21 cellular contexts compared by ENCODE assay signal in genomic region chr18:12968619-12969018, GRCh38. TPM values are rescaled to one million over a fixed set of nuclear protein-coding genes. Genes with fewer than 3 reads are reported as not detected.
A peak's percentile ranks its signal among the peaks of the same experiment; 100 is the strongest.
DNase-seq lines count a peak whose midpoint lies in the region; ATAC-seq, FAIRE-seq and TF ChIP-seq lines count a peak whose summit lies in the region.
"Had no signal": no experiment of that assay in that cellular context is flagged by ENCODE, and none has a peak within 500 bp of the region (broad histone marks: within the 10 kb centered on the region; RNA-seq: fewer than 3 reads in every experiment).

No MANE protein-coding gene starts in this region.

- peak overlapping the region in 1 of 2 donors; percentile 30 for H3K27ac Mint-ChIP-seq in activated naive CD4-positive, alpha-beta T cell treated with anti-CD3 and anti-CD28 coated beads, Interleukin-2, amount 50 U/mL, for 72 hours
- H3K27ac Mint-ChIP-seq in activated T-helper 17 cell treated with anti-CD3 and anti-CD28 coated beads, Interleukin-2, amount 50 U/mL, for 72 hours = peak overlapping the region; percentile 2

- H3K36me3 ChIP-seq in spleen = peaks cover 5 to 80% (median 49%) of the 10 kb centered on the region in 6 donors

- peak; percentile 69 to 73 for ATAC-seq in activated naive CD4-positive, alpha-beta T cell treated with anti-CD3 and anti-CD28 coated beads, Interleukin-2, amount 50 U/mL, for 72 hours
- peak; percentile 74 for ATAC-seq in activated T-helper 17 cell treated with anti-CD3 and anti-CD28 coated beads, Interleukin-2, amount 50 U/mL, for 72 hours (replicated peaks)
- ATAC-seq: Panc1, SK-N-SH treated with all-trans-retinoic acid at 6 μM for 48 hours had no signal

- no peak overlapping the region for H3K4me3 ChIP-seq in spleen

- no peaks in the 10 kb centered on the region for H3K9me3 Mint-ChIP-seq in activated naive CD4-positive, alpha-beta T cell treated with anti-CD3 and anti-CD28 coated beads, Interleukin-2, amount 50 U/mL, for 72 hours
- H3K9me3 Mint-ChIP-seq in activated T-helper 17 cell treated with anti-CD3 and anti-CD28 coated beads, Interleukin-2, amount 50 U/mL, for 72 hours = no peaks in the 10 kb centered on the region
- H3K9me3 Mint-ChIP-seq: CD4-positive, alpha-beta memory T cell had no signal

- H3K27me3 Mint-ChIP-seq in activated T-helper 17 cell treated with anti-CD3 and anti-CD28 coated beads, Interleukin-2, amount 50 U/mL, for 72 hours = no peaks in the 10 kb centered on the region
- H3K27me3 Mint-ChIP-seq: CD4-positive, alpha-beta memory T cell had no signal

- peaks cover 16% of the 10 kb centered on the region for H3K4me1 Mint-ChIP-seq in activated T-helper 17 cell treated with anti-CD3 and anti-CD28 coated beads, Interleukin-2, amount 50 U/mL, for 72 hours

- H3K27me3 ChIP-seq in spleen (replicated peaks in 1 of 7) = no peaks in the 10 kb centered on the region

- no peak for DNase-seq in activated naive CD4-positive, alpha-beta T cell treated with anti-CD3 and anti-CD28 coated beads, Interleukin-2, amount 50 U/mL, for 72 hours (ENCODE audit: low spot score in 2 of 2)
- DNase-seq in activated naive CD4-positive, alpha-beta T cell treated with anti-CD3 and anti-CD28 coated beads, Interleukin-2, amount 50 U/mL, for 16 hours = no peak
- peak; percentile 3 for DNase-seq in renal cortical epithelial cell (ENCODE audit: low read depth)
- DNase-seq in NCI-H1105 treated with DMSO at 0.1 percent for 48 hours (lab: John Stamatoyannopoulos, UW) = no peak
- DNase-seq in GM19239 (ENCODE audit: insufficient read length, low spot score) = no peak
- no peak for DNase-seq in spleen
- DNase-seq: Caco-2; CD4-positive, alpha-beta memory T cell; DMS 273 treated with DMSO at 0.1 percent for 48 hours; IMR-90; NCI-H1092 treated with DMSO at 0.1 percent for 48 hours; NCI-H2029 treated with DMSO at 0.1 percent for 48 hours; NCI-H345; NCI-H524; NCI-H82; SIG-M5 had no signal

- intact Hi-C loops in spleen (cut with DNase I; ENCODE audit: low total_unique reads) = no loop called here

- no peak for FAIRE-seq in GM19239 (lab: Jason Lieb, UNC)
- FAIRE-seq: GM18507 had no signal

- H3K36me3 Mint-ChIP-seq in activated naive CD4-positive, alpha-beta T cell treated with anti-CD3 and anti-CD28 coated beads, Interleukin-2, amount 50 U/mL, for 72 hours = peaks cover 22 to 41% of the 10 kb centered on the region in 2 donors
- peaks cover 92% of the 10 kb centered on the region for H3K36me3 Mint-ChIP-seq in activated T-helper 17 cell treated with anti-CD3 and anti-CD28 coated beads, Interleukin-2, amount 50 U/mL, for 72 hours (ENCODE audit: low read depth)

- H3K27ac ChIP-seq in spleen = no peak overlapping the region
- H3K27ac ChIP-seq: KMS-11 had no signal

- no peak for TF ChIP-seq POLR2A in spleen (IDR thresholded peaks at IDR 0.05)

- no peaks in the 10 kb centered on the region for H3K9me3 ChIP-seq in spleen
- H3K9me3 ChIP-seq: Caco-2 had no signal

- no peak for TF ChIP-seq CTCF in spleen (IDR thresholded peaks at IDR 0.05 in 8 of 11, conservative IDR thresholded peaks at IDR 0.05 in 3 of 11)

- no peak overlapping the region for H3K4me3 Mint-ChIP-seq in activated T-helper 17 cell treated with anti-CD3 and anti-CD28 coated beads, Interleukin-2, amount 50 U/mL, for 72 hours
- H3K4me3 Mint-ChIP-seq: CD4-positive, alpha-beta memory T cell had no signal

- 90 to 98% (median 94%) methylated on average over 6 of the region's 6 CpGs for WGBS in spleen, 5 donors

- no peaks in the 10 kb centered on the region for H3K4me1 ChIP-seq in spleen
- H3K4me1 ChIP-seq: Caco-2 had no signal

RNA-seq across cellular contexts. Expression of gene SEH1L, which starts 20.8 kb away (rescaled TPM):
- total RNA-seq in activated naive CD4-positive, alpha-beta T cell treated with anti-CD3 and anti-CD28 coated beads, Interleukin-2, amount 50 U/mL, for 72 hours = 100 to 1,000 TPM in 1 of 2 donors, 10 to 100 TPM in 1; 81.0 to 108 TPM
- 100 to 1,000 TPM in 1 of 2 donors, 10 to 100 TPM in 1; 72.1 to 120 TPM for total RNA-seq in activated T-helper 17 cell treated with anti-CD3 and anti-CD28 coated beads, Interleukin-2, amount 50 U/mL, for 72 hours
- total RNA-seq in renal cortical epithelial cell (66.8 and 101 TPM in 2 replicates), spleen (10 to 100 TPM; 27.3 to 52.9 (median 34.8) TPM)
- 10 to 100 TPM; 16.9 to 17.8 (median 17.3) TPM for polyA plus RNA-seq in spleen

RNA-seq across cellular contexts. Expression of gene CEP192, which starts 22.5 kb away (rescaled TPM):
- total RNA-seq in activated naive CD4-positive, alpha-beta T cell treated with anti-CD3 and anti-CD28 coated beads, Interleukin-2, amount 50 U/mL, for 72 hours = 10 to 100 TPM; 41.7 to 51.5 TPM
- total RNA-seq in activated T-helper 17 cell treated with anti-CD3 and anti-CD28 coated beads, Interleukin-2, amount 50 U/mL, for 72 hours = 10 to 100 TPM; 35.3 to 62.0 TPM
- total RNA-seq in renal cortical epithelial cell (35.1 and 37.2 TPM in 2 replicates), spleen (10 to 100 TPM; 28.2 to 41.8 (median 33.4) TPM)
- 10 to 100 TPM; 13.8 to 26.5 (median 14.3) TPM for polyA plus RNA-seq in spleen
